24 cellular contexts compared by ENCODE assay signal in genomic region chr9:28155067-28155466, GRCh38.
A peak's percentile ranks its signal among the peaks of the same experiment; 100 is the strongest.
DNase-seq lines count a peak whose midpoint lies in the region; ATAC-seq and TF ChIP-seq lines count a peak whose summit lies in the region.
"Had no signal": no experiment of that assay in that cellular context is flagged by ENCODE, and none has a peak within 500 bp of the region (broad histone marks: within the 10 kb centered on the region; RNA-seq: fewer than 3 reads in every experiment).

No MANE protein-coding gene starts in this region.

- no peak overlapping the region for H2BK5ac ChIP-seq in mesendoderm (ENCODE audit: low read length)

- no peak overlapping the region for H3K9ac ChIP-seq in mesendoderm (ENCODE audit: low read length)

- peak; percentile 13 for DNase-seq in DMS153 (lab: John Stamatoyannopoulos, UW)
- no peak for DNase-seq in DMS153 treated with DMSO at 0.1 percent for 48 hours (lab: John Stamatoyannopoulos, UW; ENCODE audit: unreplicated experiment)
- peak; percentile 55 for DNase-seq in NCI-H345 (lab: John Stamatoyannopoulos, UW)
- peak; percentile 27 for DNase-seq in brain microvascular endothelial cell
- peak; percentile 8 for DNase-seq in mesendoderm
- DNase-seq in T-helper 17 cell, result no peak
- DNase-seq in activated T-cell treated with anti-CD3 and anti-CD28 coated beads, Interleukin-2, amount 50 U/mL, for 1 hour, result no peak
- DNase-seq in middle frontal gyrus (ENCODE audit: extremely low spot score, low spot score), result no peak
- DNase-seq: activated CD4-positive, alpha-beta T cell treated with anti-CD3 and anti-CD28 coated beads, Interleukin-2, amount 10 ng/mL, durations not matched to agents 24 days and 14 days; activated naive CD4-positive, alpha-beta T cell treated with anti-CD3 and anti-CD28 coated beads for 36 hours; activated T-cell treated with anti-CD3 and anti-CD28 coated beads, Interleukin-2, amount 50 U/mL, for 72 hours; dermis blood vessel endothelial cell; GOT3; left ventricle myocardium superior; naive thymus-derived CD4-positive, alpha-beta T cell; NCI-H187 treated with DMSO at 0.1 percent for 48 hours; NCI-H446 treated with DMSO at 0.1 percent for 48 hours; NK-92 treated with Interleukin-12 subunit alpha and Interleukin-12 subunit beta, amount 100 ng/mL, for 24 hours; occipital lobe; Right ventricle myocardium superior; stimulated activated naive CD4-positive, alpha-beta T cell; T-helper 9 cell had no signal

- no peak overlapping the region for H3K23ac ChIP-seq in mesendoderm (ENCODE audit: low read length)

- no peak overlapping the region for H2BK120ac ChIP-seq in mesendoderm (ENCODE audit: low read depth, low read length)

- H3K79me2 ChIP-seq in mesendoderm (ENCODE audit: control insufficient read depth, insufficient read depth, low read length), result no peaks in the 10 kb centered on the region

- H3K27ac Mint-ChIP-seq in T-helper 17 cell, result no peak overlapping the region
- H3K27ac Mint-ChIP-seq: activated CD4-positive, alpha-beta T cell treated with anti-CD3 and anti-CD28 coated beads, Interleukin-2, amount 10 ng/mL, durations not matched to agents 24 days and 14 days; activated naive CD4-positive, alpha-beta T cell treated with anti-CD3 and anti-CD28 coated beads for 36 hours; activated T-cell treated with anti-CD3 and anti-CD28 coated beads, Interleukin-2, amount 50 U/mL, for 72 hours; mesothelial cell of epicardium; naive thymus-derived CD4-positive, alpha-beta T cell had no signal

- in situ Hi-C loops in brain microvascular endothelial cell (cut with HindIII; ENCODE audit: low pct_ligation_motif_present, low sequenced_read_pairs), result no loop called here

- H3K79me1 ChIP-seq in mesendoderm (ENCODE audit: low read length), result no peaks in the 10 kb centered on the region

- H4K8ac ChIP-seq in mesendoderm (ENCODE audit: low read depth, low read length), result no peak overlapping the region

- no peaks in the 10 kb centered on the region for H3K4me1 ChIP-seq in mesendoderm (ENCODE audit: control insufficient read depth, low read depth, low read length)

- no peaks in the 10 kb centered on the region for H3K36me3 Mint-ChIP-seq in T-helper 17 cell (ENCODE audit: low read depth)
- H3K36me3 Mint-ChIP-seq: naive thymus-derived CD4-positive, alpha-beta T cell had no signal

- H4K5ac ChIP-seq in mesendoderm (ENCODE audit: low read length), result no peak overlapping the region

- H3K36me3 ChIP-seq in brain microvascular endothelial cell (replicated peaks) (no peaks in the 10 kb centered on the region), mesendoderm (ENCODE audit: control insufficient read depth, insufficient read depth, low read length) (no peaks in the 10 kb centered on the region)

- H2BK15ac ChIP-seq in mesendoderm (replicated peaks; ENCODE audit: low read depth), result no peak overlapping the region

- ATAC-seq in T-helper 17 cell, result no peak
- ATAC-seq: activated T-cell treated with anti-CD3 and anti-CD28 coated beads, Interleukin-2, amount 50 U/mL, for 72 hours; left ventricle myocardium superior; naive thymus-derived CD4-positive, alpha-beta T cell had no signal

- no peaks in the 10 kb centered on the region for H3K4me1 Mint-ChIP-seq in T-helper 17 cell
- H3K4me1 Mint-ChIP-seq: activated CD4-positive, alpha-beta T cell treated with anti-CD3 and anti-CD28 coated beads, Interleukin-2, amount 10 ng/mL, durations not matched to agents 24 days and 14 days; naive thymus-derived CD4-positive, alpha-beta T cell had no signal

- H3K4me3 Mint-ChIP-seq in T-helper 17 cell, result no peak overlapping the region
- H3K4me3 Mint-ChIP-seq: activated CD4-positive, alpha-beta T cell treated with anti-CD3 and anti-CD28 coated beads, Interleukin-2, amount 10 ng/mL, durations not matched to agents 24 days and 14 days; activated naive CD4-positive, alpha-beta T cell treated with anti-CD3 and anti-CD28 coated beads for 36 hours; activated T-cell treated with anti-CD3 and anti-CD28 coated beads, Interleukin-2, amount 50 U/mL, for 72 hours; mesothelial cell of epicardium; naive thymus-derived CD4-positive, alpha-beta T cell had no signal

- H3K4me3 ChIP-seq in brain microvascular endothelial cell (ENCODE audit: low read depth, low read length), result no peak overlapping the region
- H3K4me3 ChIP-seq in mesendoderm (ENCODE audit: low read length), result no peak overlapping the region

- TF ChIP-seq CTCF in brain microvascular endothelial cell (IDR thresholded peaks at IDR 0.05; ENCODE audit: low read depth, low read length, missing control alignments), result no peak

- no peaks in the 10 kb centered on the region for H3K9me3 ChIP-seq in T-helper 17 cell (ENCODE audit: control insufficient read depth, low read length, poor library complexity, severe bottlenecking)

- no peak overlapping the region for H3K27ac ChIP-seq in brain microvascular endothelial cell
- H3K27ac ChIP-seq in mesendoderm (ENCODE audit: low read depth, low read length), result no peak overlapping the region
- H3K27ac ChIP-seq: 22Rv1 had no signal

- no peaks in the 10 kb centered on the region for H3K27me3 Mint-ChIP-seq in T-helper 17 cell
- H3K27me3 Mint-ChIP-seq: activated CD4-positive, alpha-beta T cell treated with anti-CD3 and anti-CD28 coated beads, Interleukin-2, amount 10 ng/mL, durations not matched to agents 24 days and 14 days; naive thymus-derived CD4-positive, alpha-beta T cell had no signal

- no peak overlapping the region for H3K56ac ChIP-seq in mesendoderm (ENCODE audit: low read length)

- no peaks in the 10 kb centered on the region for H3K27me3 ChIP-seq in brain microvascular endothelial cell (replicated peaks)
- no peaks in the 10 kb centered on the region for H3K27me3 ChIP-seq in mesendoderm (ENCODE audit: insufficient read depth, low read length, poor library complexity)

- H3K4ac ChIP-seq in mesendoderm (ENCODE audit: low read depth, low read length), result no peak overlapping the region

- H2AK5ac ChIP-seq in mesendoderm (ENCODE audit: low read length), result no peak overlapping the region

- H3K18ac ChIP-seq in mesendoderm (ENCODE audit: low read length), result no peak overlapping the region

- no peak overlapping the region for H3K4me2 ChIP-seq in mesendoderm (ENCODE audit: low read length)

Comparison
In these comparisons a context has a peak if more than half of its experiments do, and no peak if none do; other contexts are left out.
1. DNase-seq: peak in DMS153 (single experiment), NCI-H345 (single experiment), brain microvascular endothelial cell (single experiment) and mesendoderm (single experiment); none in DMS153 treated with DMSO at 0.1 percent for 48 hours (single experiment), T-helper 17 cell (0 of 3), activated T-cell treated with anti-CD3 and anti-CD28 coated beads, Interleukin-2, amount 50 U/mL, for 1 hour (single experiment) and middle frontal gyrus (single experiment).